In the genomic region with DNA sequence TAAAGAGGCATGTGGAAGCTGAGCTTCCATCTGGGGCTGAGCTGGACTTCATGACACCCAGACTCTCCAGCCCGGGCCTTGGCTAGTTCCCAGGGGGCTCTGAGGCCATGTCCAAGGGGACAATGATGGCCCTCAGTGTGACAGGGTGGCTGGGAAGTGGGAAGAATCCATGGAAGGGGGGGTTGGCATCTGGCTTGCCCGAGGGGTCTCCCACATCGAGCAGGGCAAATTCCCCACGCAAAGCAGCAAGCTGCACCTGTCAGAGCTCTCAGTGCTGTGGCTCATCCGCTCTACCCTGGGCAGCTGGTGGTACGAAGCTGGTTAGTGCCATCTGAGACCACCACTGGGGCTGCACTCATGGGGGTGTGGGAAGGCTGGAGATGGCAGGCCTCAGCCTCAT, we compare ENCODE assay signal across 9 cellular contexts. TPM values are rescaled to one million over a fixed set of nuclear protein-coding genes. Genes with fewer than 3 reads are reported as not detected.
"Had no signal": no experiment of that assay in that cellular context is flagged by ENCODE, and none has a peak within 500 bp of the region (broad histone marks: within the 10 kb centered on the region; RNA-seq: fewer than 3 reads in every experiment).

No MANE protein-coding gene starts in this region.

- ATAC-seq: GM23338 had no signal

- DNase-seq: HCEC 1CT, KBM-7 had no signal

- FAIRE-seq: H1, H54 had no signal

- H3K4me2 ChIP-seq: GM23338 had no signal

- H3K27ac Mint-ChIP-seq: GM23338, H9 had no signal

- H3K4me3 ChIP-seq: GM23338 had no signal

- H3K4me3 Mint-ChIP-seq: GM23338, H9, IgD-negative memory B cell had no signal

- H3K36me3 Mint-ChIP-seq: IgD-negative memory B cell had no signal

- H2AFZ ChIP-seq: GM23338 had no signal

- H3K9me3 Mint-ChIP-seq: GM23338, H9, IgD-negative memory B cell had no signal

- H3K27ac ChIP-seq: HL-60 had no signal

RNA-seq across cellular contexts. Expression of gene RFPL1, which starts 40.6 kb away (rescaled TPM):
- total RNA-seq: GM23338, H1, H9, HT1080 had no signal
- polyA plus RNA-seq: GM23338, H1, IgD-negative memory B cell had no signal
